ENCODE assay signal across 17 cellular contexts in genomic region chr2:7109558-7109935, GRCh38.
"Had no signal": no experiment of that assay in that cellular context is flagged by ENCODE, and none has a peak within 500 bp of the region (broad histone marks: within the 10 kb centered on the region; RNA-seq: fewer than 3 reads in every experiment).

No MANE protein-coding gene starts in this region.

- H3K27ac ChIP-seq: dorsolateral prefrontal cortex, gastrocnemius medialis, parathyroid adenoma, prostate gland, spleen, tibial nerve, upper lobe of right lung, vagina had no signal

- H3K4me1 ChIP-seq: gastrocnemius medialis, parathyroid adenoma, prostate gland, spleen, tibial nerve, upper lobe of right lung, vagina had no signal

- H3K9ac ChIP-seq: parathyroid adenoma had no signal

- H2AFZ ChIP-seq: parathyroid adenoma had no signal

- H3K9me3 ChIP-seq: gastrocnemius medialis, prostate gland, upper lobe of right lung, vagina had no signal

- H3K79me2 ChIP-seq: parathyroid adenoma had no signal

- H3K36me3 ChIP-seq: gastrocnemius medialis, prostate gland, tibial nerve, upper lobe of right lung, vagina had no signal

- DNase-seq: cortex of kidney; dorsolateral prefrontal cortex; effector CD8-positive, alpha-beta T cell; gastrocnemius medialis; hippocampal formation; mammary epithelial cell; naive thymus-derived CD4-positive, alpha-beta T cell; spleen; stimulated activated CD4-positive, alpha-beta T cell treated with anti-CD3 and anti-CD28 coated beads, Interleukin-15, amount 100 ng/mL, for 24 hours; stimulated activated CD4-positive, alpha-beta T cell treated with anti-CD3 and anti-CD28 coated beads, Interleukin-1b, Interleukin-23, amount 100 ng/mL, for 48 hours; stimulated activated CD4-positive, alpha-beta T cell treated with anti-CD3 and anti-CD28 coated beads, Interleukin-4, amount 100 ng/mL, for 24 hours; upper lobe of right lung had no signal

- FAIRE-seq: endometrium had no signal

- H3K27me3 ChIP-seq: dorsolateral prefrontal cortex, gastrocnemius medialis, spleen, tibial nerve, upper lobe of right lung, vagina had no signal

- H3K4me3 ChIP-seq: dorsolateral prefrontal cortex, gastrocnemius medialis, prostate gland, spleen, tibial nerve, upper lobe of right lung, vagina had no signal
